In the genomic region with DNA sequence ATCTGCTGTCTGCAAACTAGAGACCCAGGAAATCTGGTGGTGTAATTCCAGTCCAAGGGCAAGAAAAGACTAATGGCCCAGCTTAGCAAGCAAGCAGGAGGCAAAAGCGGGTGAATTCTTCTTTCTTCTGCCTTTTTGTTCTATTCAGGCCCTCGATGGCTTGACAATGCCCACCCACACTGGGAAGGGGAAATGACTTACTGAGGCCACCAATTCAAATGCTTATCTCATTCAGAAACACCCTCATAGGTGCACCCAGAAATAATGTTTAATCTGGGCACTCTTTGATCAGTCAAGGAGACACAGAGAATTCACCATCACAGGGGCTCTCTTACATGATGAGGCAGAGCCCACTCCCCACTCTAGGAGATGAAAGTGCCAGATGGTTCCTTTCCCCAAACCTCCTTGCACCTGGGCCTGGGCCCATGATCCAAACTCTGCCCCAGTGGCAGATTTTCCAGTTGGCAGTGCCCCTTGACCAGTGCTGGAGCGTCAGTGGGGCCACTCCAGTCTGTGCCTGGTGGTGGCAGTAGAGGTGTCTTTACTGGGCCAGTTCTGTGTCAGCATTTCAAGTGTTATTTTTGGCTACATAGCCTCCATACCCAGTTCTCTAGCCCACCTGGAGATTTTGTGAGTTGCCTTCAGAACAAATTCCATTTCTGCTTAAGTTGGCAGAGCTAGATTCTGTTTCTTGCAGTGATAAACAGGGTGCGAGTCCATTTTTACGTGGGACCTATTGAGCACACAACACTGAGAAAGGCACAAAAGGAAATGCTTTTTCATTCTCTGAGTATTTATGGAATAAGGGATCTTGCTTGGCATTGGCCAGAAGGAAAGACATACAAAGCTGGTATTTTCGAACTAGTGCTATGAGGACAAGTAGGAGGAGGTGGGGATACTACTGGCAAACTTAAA, we compare ENCODE assay signal across 8 cellular contexts. TPM values are rescaled to one million over a fixed set of nuclear protein-coding genes. Genes with fewer than 3 reads are reported as not detected.
DNase-seq lines count a peak whose midpoint lies in the region; ATAC-seq and TF ChIP-seq lines count a peak whose summit lies in the region.

No MANE protein-coding gene starts in this region.

- H3K4me3 ChIP-seq in OCI-LY7 (ENCODE audit: low read depth, low read length, poor library complexity, severe bottlenecking): no peak overlapping the region
- no peak overlapping the region for H3K4me3 ChIP-seq in right cardiac atrium (ENCODE audit: low read length)
- no peak overlapping the region for H3K4me3 ChIP-seq in Peyer's patch

- no TSS peak for BruUV-seq in OCI-LY7 (replicated peaks; lab: Mats Ljungman, UMichigan)

- no peaks in the 10 kb centered on the region for H3K9me3 ChIP-seq in OCI-LY7 (ENCODE audit: low read length)
- H3K9me3 ChIP-seq in right cardiac atrium (ENCODE audit: control insufficient read depth, low read length): no peaks in the 10 kb centered on the region
- H3K9me3 ChIP-seq in Peyer's patch: no peaks in the 10 kb centered on the region

- no peak overlapping the region for H3K4me2 ChIP-seq in OCI-LY7 (ENCODE audit: low read length)

- no peaks in the 10 kb centered on the region for H3K9me2 ChIP-seq in OCI-LY7 (ENCODE audit: insufficient read depth, low read length)

- H3K27ac ChIP-seq in OCI-LY7 (ENCODE audit: low read depth, low read length, poor library complexity, severe bottlenecking): no peak overlapping the region
- peak overlapping the region; percentile 37 for H3K27ac ChIP-seq in right cardiac atrium (ENCODE audit: low read length)
- no peak overlapping the region for H3K27ac ChIP-seq in Peyer's patch

- WGBS in right cardiac atrium: 56% methylated on average over 6 of the region's 6 CpGs

- POLR2A ChIA-PET in HEK293T (lab: Yijun Ruan, JAX) (no interaction called here), OCI-LY7 (lab: Charles Lee) (no interaction called here)

- H3K4me1 ChIP-seq in OCI-LY7 (ENCODE audit: insufficient read depth, low read length, poor library complexity, severe bottlenecking) (no peaks in the 10 kb centered on the region), right cardiac atrium (ENCODE audit: control insufficient read depth, insufficient read depth, low read length) (peaks cover 2% of the 10 kb centered on the region), Peyer's patch (no peaks in the 10 kb centered on the region)

- H3K27me3 ChIP-seq in right cardiac atrium (ENCODE audit: control insufficient read depth, insufficient read depth) (no peaks in the 10 kb centered on the region), Peyer's patch (peaks cover 0 to 3% of the 10 kb centered on the region in 2 donors)

- no peaks in the 10 kb centered on the region for H3K36me3 ChIP-seq in OCI-LY7 (ENCODE audit: insufficient read depth, low read length)
- H3K36me3 ChIP-seq in Peyer's patch: no peaks in the 10 kb centered on the region

- TF ChIP-seq CTCF in OCI-LY7 (conservative IDR thresholded peaks at IDR 0.05; ENCODE audit: low read length) (peak; percentile 68), Peyer's patch (IDR thresholded peaks at IDR 0.05) (peak in 1 of 6 experiments; percentile 4)

- peak; percentile 57 to 71 for ATAC-seq in right cardiac atrium

- no peaks in the 10 kb centered on the region for H4K20me1 ChIP-seq in OCI-LY7 (ENCODE audit: insufficient read depth, low read length)

- no peak overlapping the region for H2AFZ ChIP-seq in OCI-LY7 (ENCODE audit: low read length)

- intact Hi-C loops in OCI-LY7 (cut with micrococcal nuclease; ENCODE audit: unreplicated experiment): no loop called here
- intact Hi-C loops in right cardiac atrium (cut with DNase I): no loop called here

- DNase-seq in activated naive CD4-positive, alpha-beta T cell treated with Interleukin-2 at 50 U/mL for 16 hours: peak; percentile 8
- DNase-seq in activated naive CD4-positive, alpha-beta T cell treated with anti-CD3 and anti-CD28 coated beads, Interleukin-2, amount 50 U/mL, for 16 hours: no peak
- DNase-seq in HEK293T (ENCODE audit: extremely low spot score) (peak; percentile 53), OCI-LY7 (ENCODE audit: low spot score) (peak; percentile 6), right cardiac atrium (peak; percentile 17 to 60 (median 39)), Peyer's patch (no peak), NOMO-1 treated with DMSO at 0.1 percent for 48 hours (lab: John Stamatoyannopoulos, UW; ENCODE audit: unreplicated experiment) (no peak)
- DNase-seq in stimulated activated naive CD4-positive, alpha-beta T cell (lab: John Stamatoyannopoulos, UW): no peak

- CTCF ChIA-PET in HEK293T (lab: Yijun Ruan, JAX) (interaction anchor here (0.6 to 0.8 kb wide), 2 partner anchors 10 to 248 kb away, joined by 3 read pairs; no protein-coding TSS in a partner anchor), OCI-LY7 (lab: Charles Lee; ENCODE audit: unreplicated experiment) (no interaction called here)

- no peak for TF ChIP-seq POLR2A in Peyer's patch (IDR thresholded peaks at IDR 0.05)

- no peaks in the 10 kb centered on the region for H3K79me2 ChIP-seq in OCI-LY7 (ENCODE audit: insufficient read depth, low read depth, low read length)

TF ChIP-seq in HEK293T, 16 proteins besides CTCF, POLR2A, EP300 and RAD21:
- TF ChIP-seq FOXA1 (IDR thresholded peaks at IDR 0.05): no peak
- no peak for TF ChIP-seq FOXM1 (IDR thresholded peaks at IDR 0.05; ENCODE audit: borderline replicate concordance)
- TF ChIP-seq SP1 (IDR thresholded peaks at IDR 0.05): no peak
- no peak for TF ChIP-seq CTBP1 (IDR thresholded peaks at IDR 0.05; ENCODE audit: borderline replicate concordance)
- no peak for TF ChIP-seq FOXK2 (IDR thresholded peaks at IDR 0.05)
- no peak for TF ChIP-seq BHLHE40 (IDR thresholded peaks at IDR 0.05; ENCODE audit: borderline replicate concordance)
- no peak for TF ChIP-seq LEF1 (IDR thresholded peaks at IDR 0.05; ENCODE audit: borderline replicate concordance)
- TF ChIP-seq SUZ12 (IDR thresholded peaks at IDR 0.05): no peak

RNA-seq across cellular contexts. Expression of gene ELMOD1, which starts 7.5 kb away (rescaled TPM):
- not detected in 2 replicates for total RNA-seq in OCI-LY7 (2014; rRNA removed; shearing (Covaris generic))
- total RNA-seq in OCI-LY7 (2022): not detected in 2 replicates
- 10 to 100 TPM in 3 of 4 donors, 1 to 10 TPM in 1; 7.9 to 12.6 (median 10.9) TPM for total RNA-seq in right cardiac atrium
- 5.7 TPM for polyA plus RNA-seq in right cardiac atrium
- total RNA-seq in Peyer's patch: not detected

RNA-seq across cellular contexts. Expression of gene ALKBH8, which starts 32.9 kb away (rescaled TPM):
- 12.2 and 21.3 TPM in 2 replicates for total RNA-seq in OCI-LY7 (2014; rRNA removed; shearing (Covaris generic))
- total RNA-seq in OCI-LY7 (2022): 16.8 and 20.0 TPM in 2 replicates
- total RNA-seq in right cardiac atrium: 1 to 10 TPM; 6.3 to 8.3 (median 7.4) TPM
- polyA plus RNA-seq in right cardiac atrium: 3.1 TPM
- 10 to 100 TPM in 1 of 4 donors, 1 to 10 TPM in 3; 1.8 to 15.7 (median 4.8) TPM for total RNA-seq in Peyer's patch

Comparison
In these comparisons a context has a peak if more than half of its experiments do, and no peak if none do; other contexts are left out.
1. DNase-seq: peak in activated naive CD4-positive, alpha-beta T cell treated with Interleukin-2 at 50 U/mL for 16 hours (single experiment), HEK293T (single experiment), OCI-LY7 (single experiment) and right cardiac atrium (3 of 3); none in activated naive CD4-positive, alpha-beta T cell treated with anti-CD3 and anti-CD28 coated beads, Interleukin-2, amount 50 U/mL, for 16 hours (single experiment), Peyer's patch (0 of 3), NOMO-1 treated with DMSO at 0.1 percent for 48 hours (single experiment) and stimulated activated naive CD4-positive, alpha-beta T cell (0 of 6).
2. RNA of gene ELMOD1, which starts 7.5 kb away (total RNA-seq): 7.9 to 12.6 TPM in right cardiac atrium; not detected in OCI-LY7 and not detected in Peyer's patch; every median in the first group is over 4 times any median in the second.